In genomic region chr17:78435330-78436005, GRCh38 we compare ENCODE assay signal across 1 cellular context.
TF ChIP-seq lines count a peak whose summit lies in the region.

No MANE protein-coding gene starts in this region.

TF ChIP-seq in HepG2, 621 proteins besides CTCF, POLR2A, EP300 and RAD21 (continued from another document):
- peak; percentile 6; the same call in 1 of the 2 replicates for TF ChIP-seq ZNF687 (CRISPR knock-in tag; IDR thresholded peaks at IDR 0.05)
- TF ChIP-seq TIGD3 (CRISPR knock-in tag; IDR thresholded peaks at IDR 0.05; ENCODE audit: borderline replicate concordance), result no peak
